13 cellular contexts compared by ENCODE assay signal in genomic region chr2:177331446-177331997, GRCh38.
DNase-seq lines count a peak whose midpoint lies in the region; ATAC-seq, FAIRE-seq and TF ChIP-seq lines count a peak whose summit lies in the region.
"Had no signal": no experiment of that assay in that cellular context is flagged by ENCODE, and none has a peak within 500 bp of the region (broad histone marks: within the 10 kb centered on the region; RNA-seq: fewer than 3 reads in every experiment).

No MANE protein-coding gene starts in this region.

- CTCF ChIA-PET in WTC11 (lab: Charles Lee) = interaction anchor here (0.7 to 1.6 kb wide), 4 partner anchors 66 to 183 kb away, joined by 3 to 6 read pairs (median 4); no protein-coding TSS in a partner anchor

- H3K27me3 ChIP-seq in DND-41 (ENCODE audit: insufficient read depth, low read length, poor library complexity) (no peaks in the 10 kb centered on the region), rectal smooth muscle tissue (ENCODE audit: control insufficient read depth, insufficient read depth, low read length) (no peaks in the 10 kb centered on the region), right cardiac atrium (ENCODE audit: control insufficient read depth, insufficient read depth) (no peaks in the 10 kb centered on the region)
- H3K27me3 ChIP-seq: cardiac muscle cell had no signal

- peak overlapping the region; percentile 58 for H2AFZ ChIP-seq in DND-41 (ENCODE audit: low read depth, low read length)

- no peaks in the 10 kb centered on the region for H3K79me2 ChIP-seq in DND-41 (ENCODE audit: insufficient read depth, low read length)

- TF ChIP-seq CTCF in DND-41 (IDR thresholded peaks at IDR 0.05; ENCODE audit: borderline replicate concordance, extremely low read depth, low read length, poor library complexity, severe bottlenecking) (no peak), WTC11 (IDR thresholded peaks at IDR 0.05) (no peak), kidney (IDR thresholded peaks at IDR 0.05; ENCODE audit: borderline replicate concordance, extremely low read depth, insufficient read depth) (no peak)

- H3K27ac Mint-ChIP-seq in WTC11 = 0 out of 2 replicates have a peak overlapping the region, but pooled peaks have one; percentile 55

- no peak overlapping the region for H3K4me3 Mint-ChIP-seq in WTC11
- H3K4me3 Mint-ChIP-seq: natural killer cell had no signal

- peaks cover 2% of the 10 kb centered on the region for H3K27me3 Mint-ChIP-seq in WTC11 (ENCODE audit: low read depth)

- H3K36me3 ChIP-seq in DND-41 (ENCODE audit: insufficient read depth, low read length) (peaks cover 18% of the 10 kb centered on the region; the same call in 1 of the 2 replicates), kidney (ENCODE audit: control insufficient read depth in 1 of 2, insufficient read depth in 2 of 2, low read length in 2 of 2) (no peaks in the 10 kb centered on the region), rectal smooth muscle tissue (ENCODE audit: control insufficient read depth, insufficient read depth, low read length) (no peaks in the 10 kb centered on the region)
- H3K36me3 ChIP-seq: cardiac muscle cell had no signal

- H3K4me3 ChIP-seq in DND-41 (ENCODE audit: low read depth in 1 of 2, low read length in 2 of 2) = no peak overlapping the region
- no peak overlapping the region for H3K4me3 ChIP-seq in kidney (ENCODE audit: low read length in 2 of 2)
- peak overlapping the region; percentile 53 for H3K4me3 ChIP-seq in rectal smooth muscle tissue (ENCODE audit: low read length)
- H3K4me3 ChIP-seq in right cardiac atrium (ENCODE audit: low read length) = no peak overlapping the region
- H3K4me3 ChIP-seq: cardiac muscle cell had no signal

- FAIRE-seq in kidney (lab: Jason Lieb, UNC) = no peak

- POLR2A ChIA-PET in WTC11 (lab: Charles Lee) = no interaction called here

- peak overlapping the region; percentile 25; the same call in 1 of the 2 replicates for H3K9ac ChIP-seq in DND-41 (ENCODE audit: low read depth, low read length)
- H3K9ac ChIP-seq in kidney (ENCODE audit: low read length in 2 of 2) = no peak overlapping the region
- H3K9ac ChIP-seq in rectal smooth muscle tissue (ENCODE audit: low read length) = peak overlapping the region; percentile 40

- ATAC-seq in DND-41 (ENCODE audit: insufficient read depth, low read depth) (no peak), WTC11 (no peak), right cardiac atrium (no peak)

- H3K9me3 Mint-ChIP-seq in WTC11 = no peaks in the 10 kb centered on the region
- H3K9me3 Mint-ChIP-seq: natural killer cell had no signal

- peaks cover 18% of the 10 kb centered on the region for H3K4me1 ChIP-seq in DND-41 (ENCODE audit: insufficient read depth, low read length)
- H3K4me1 ChIP-seq in kidney (ENCODE audit: control insufficient read depth in 1 of 2, insufficient read depth in 1 of 2, low read depth in 1 of 2, low read length in 2 of 2) = peaks cover 0 to 3% of the 10 kb centered on the region in 2 donors
- peaks cover 5% of the 10 kb centered on the region for H3K4me1 ChIP-seq in rectal smooth muscle tissue (ENCODE audit: control insufficient read depth, insufficient read depth, low read length)
- no peaks in the 10 kb centered on the region for H3K4me1 ChIP-seq in right cardiac atrium (ENCODE audit: control insufficient read depth, insufficient read depth, low read length)

- 86% methylated on average over 8 of the region's 8 CpGs for WGBS in right cardiac atrium

- H3K9me3 ChIP-seq in DND-41 (ENCODE audit: insufficient read depth, low read length, severe bottlenecking) (no peaks in the 10 kb centered on the region), kidney (ENCODE audit: control insufficient read depth in 1 of 2, low read length in 2 of 2) (no peaks in the 10 kb centered on the region), right cardiac atrium (ENCODE audit: control insufficient read depth, low read length) (no peaks in the 10 kb centered on the region)

- no peak overlapping the region for H3K4me2 ChIP-seq in DND-41 (ENCODE audit: insufficient read depth, low read length)

- peaks cover 20% of the 10 kb centered on the region for H3K4me1 Mint-ChIP-seq in WTC11

- H3K27ac ChIP-seq in DND-41 (ENCODE audit: low read length) = peak overlapping the region; percentile 77
- peak overlapping the region; percentile 56 to 76 for H3K27ac ChIP-seq in kidney (ENCODE audit: low read depth in 2 of 2, low read length in 2 of 2)
- H3K27ac ChIP-seq in rectal smooth muscle tissue (ENCODE audit: low read depth, low read length) = peak overlapping the region; percentile 79
- H3K27ac ChIP-seq in right cardiac atrium (ENCODE audit: low read length) = no peak overlapping the region
- H3K27ac ChIP-seq: cardiac muscle cell had no signal

- intact Hi-C loops in kidney (cut with DNase I) (loop anchor here (5.0 to 10.0 kb wide), 2 partner anchors 164 to 393 kb away; no protein-coding TSS in a partner anchor), right cardiac atrium (cut with DNase I) (loop anchor here (5.0 to 10.0 kb wide), 6 partner anchors 67 to 433 kb away; partner anchors contain the start of gene NFE2L2 (in 3 of the 4))

- H3K36me3 Mint-ChIP-seq in WTC11 = no peaks in the 10 kb centered on the region
- H3K36me3 Mint-ChIP-seq: natural killer cell had no signal

- DNase-seq in DND-41 (no peak), WTC11 (ENCODE audit: low spot score) (no peak), kidney (no peak), NCI-H774 (lab: John Stamatoyannopoulos, UW) (no peak), right cardiac atrium (no peak), RKO (ENCODE audit: low spot score) (no peak), NCI-H2107 (lab: John Stamatoyannopoulos, UW) (no peak)
- DNase-seq: natural killer cell; NK-92 treated with Interleukin-12 subunit alpha and Interleukin-12 subunit beta, amount 100 ng/mL, for 24 hours; stimulated activated CD4-positive, alpha-beta T cell treated with anti-CD3 and anti-CD28 coated beads, Interleukin-4, amount 100 ng/mL, for 1 hour; T-helper 9 cell had no signal

- H4K20me1 ChIP-seq in DND-41 (ENCODE audit: insufficient read depth, low read length) = no peaks in the 10 kb centered on the region

TF ChIP-seq in WTC11, 78 proteins besides CTCF, POLR2A, EP300 and RAD21 (continues in another document):
- TF ChIP-seq ERG (CRISPR knock-in tag; IDR thresholded peaks at IDR 0.05) = no peak
- TF ChIP-seq, protein P1, sequence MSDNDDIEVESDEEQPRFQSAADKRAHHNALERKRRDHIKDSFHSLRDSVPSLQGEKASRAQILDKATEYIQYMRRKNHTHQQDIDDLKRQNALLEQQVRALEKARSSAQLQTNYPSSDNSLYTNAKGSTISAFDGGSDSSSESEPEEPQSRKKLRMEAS (CRISPR knock-in tag; IDR thresholded peaks at IDR 0.05) = no peak
- no peak for TF ChIP-seq JUN (CRISPR knock-in tag; IDR thresholded peaks at IDR 0.05)
- no peak for TF ChIP-seq AFF4 (CRISPR knock-in tag; IDR thresholded peaks at IDR 0.05; ENCODE audit: borderline replicate concordance)
- TF ChIP-seq HMGA2 (CRISPR knock-in tag; IDR thresholded peaks at IDR 0.05) = no peak

Comparison
In these comparisons a context has a peak if more than half of its experiments do, and no peak if none do; other contexts are left out.
1. H3K9ac ChIP-seq: peak in DND-41 (single experiment) and rectal smooth muscle tissue (single experiment); none in kidney (0 of 2).